In the genomic region with DNA sequence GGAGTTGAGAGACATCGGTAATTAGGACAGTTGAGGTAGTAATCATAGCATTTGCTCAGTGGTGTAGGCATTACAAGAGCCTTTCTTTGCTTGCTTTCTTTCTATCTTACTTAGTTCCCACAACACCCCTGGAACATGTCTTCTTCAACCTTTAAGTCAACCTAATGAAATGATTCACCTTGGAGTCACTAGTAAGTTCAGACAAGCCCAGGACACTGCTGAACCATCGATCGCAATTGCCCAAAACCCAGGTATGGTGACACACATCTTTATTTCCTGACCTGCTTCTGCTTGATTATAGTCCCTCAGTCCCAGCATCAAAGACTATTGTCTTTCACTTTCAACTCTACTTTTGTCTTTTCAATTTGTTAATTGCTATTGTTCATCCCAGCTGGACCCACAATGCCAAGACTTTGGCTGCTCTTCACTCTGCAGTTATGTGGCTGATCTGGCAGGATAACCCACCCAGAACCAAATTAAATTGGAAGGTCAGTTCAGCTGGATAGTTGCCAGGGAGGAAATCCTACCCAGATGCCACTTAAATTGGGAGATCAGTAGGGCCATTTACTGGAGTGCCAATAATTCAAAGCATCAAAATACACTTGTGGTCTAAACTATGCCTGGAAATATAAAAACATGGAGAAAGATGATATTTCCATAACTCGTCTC, we compare ENCODE assay signal across 1 cellular context.
TF ChIP-seq lines count a peak whose summit lies in the region.

No MANE protein-coding gene starts in this region.

TF ChIP-seq in GM23338, 12 proteins besides CTCF, POLR2A, EP300 and RAD21 (continued from another document):
- TF ChIP-seq ZNF114 (CRISPR knock-in tag; IDR thresholded peaks at IDR 0.05) (no peak), CREB1 (CRISPR knock-in tag; IDR thresholded peaks at IDR 0.05; ENCODE audit: low read depth) (no peak)
